8 cellular contexts compared by ENCODE assay signal in the genomic region with DNA sequence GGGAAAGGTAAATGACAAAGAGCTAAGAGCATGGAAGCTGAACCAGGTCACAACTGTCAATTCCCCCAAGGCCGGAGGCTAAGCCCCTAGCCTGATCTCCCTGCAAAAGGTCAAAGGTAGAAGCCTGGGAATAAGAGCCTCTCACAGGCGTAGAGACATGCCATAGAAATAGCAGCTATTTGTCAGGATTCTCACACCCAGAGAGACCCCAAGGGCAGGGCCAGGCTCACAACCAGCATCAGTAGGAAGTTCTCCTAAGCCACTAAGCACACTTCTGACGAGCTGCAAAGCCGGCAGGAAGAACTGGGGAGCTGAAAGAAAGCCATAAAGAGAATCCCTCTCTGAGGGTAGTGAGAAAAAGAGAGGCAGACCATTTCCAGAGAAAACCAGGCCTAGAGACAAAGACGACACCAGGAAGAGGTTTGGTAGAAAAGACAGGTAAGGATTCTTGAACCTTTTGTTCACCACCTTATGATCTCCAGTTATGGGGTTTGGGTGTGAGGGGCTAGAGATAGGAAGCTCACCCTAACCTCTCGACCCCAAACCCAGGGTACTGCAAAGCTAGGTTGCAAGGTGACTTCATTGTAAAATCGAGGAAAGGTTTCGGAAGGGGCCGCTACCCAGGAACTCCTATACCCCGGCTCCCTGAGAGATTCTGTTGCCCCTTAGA. TPM values are rescaled to one million over a fixed set of nuclear protein-coding genes. Genes with fewer than 3 reads are reported as not detected.
A peak's percentile ranks its signal among the peaks of the same experiment; 100 is the strongest.
DNase-seq lines count a peak whose midpoint lies in the region; ATAC-seq and TF ChIP-seq lines count a peak whose summit lies in the region.

No MANE protein-coding gene starts in this region.

- peak; percentile 9 for DNase-seq in activated gamma-delta T cell treated with Interleukin-2 at 50 U/mL for 16 hours
- no peak for DNase-seq in activated gamma-delta T cell (lab: John Stamatoyannopoulos, UW)
- peak; percentile 18 for DNase-seq in iPS-NIHi7 (ENCODE audit: extremely low spot score)
- DNase-seq in stomach = no peak
- DNase-seq in effector CD4-positive, alpha-beta T cell = no peak
- DNase-seq in NCI-H1694 treated with DMSO at 0.1 percent for 48 hours (lab: John Stamatoyannopoulos, UW) = no peak

- intact Hi-C loops in stomach (cut with DNase I; ENCODE audit: low total_unique reads) = loop anchor here (5.0 kb wide), 1 partner anchor 56 kb away; no protein-coding TSS in a partner anchor

- peak overlapping the region; percentile 85 to 98 (median 90) for H3K4me3 ChIP-seq in stomach

- H3K4me3 Mint-ChIP-seq in activated T-helper 17 cell treated with anti-CD3 and anti-CD28 coated beads, Interleukin-2, amount 50 U/mL, for 72 hours = peak overlapping the region; percentile 91

- peaks cover 30 to 37% (median 36%) of the 10 kb centered on the region in 4 donors for H3K36me3 ChIP-seq in stomach

- H3K27me3 ChIP-seq in stomach = no peaks in the 10 kb centered on the region

- peaks cover 67% of the 10 kb centered on the region for H3K36me3 Mint-ChIP-seq in activated T-helper 17 cell treated with anti-CD3 and anti-CD28 coated beads, Interleukin-2, amount 50 U/mL, for 72 hours (ENCODE audit: low read depth)

- H3K27ac Mint-ChIP-seq in activated T-helper 17 cell treated with anti-CD3 and anti-CD28 coated beads, Interleukin-2, amount 50 U/mL, for 72 hours = peak overlapping the region; percentile 91

- no peak for ATAC-seq in activated T-helper 17 cell treated with anti-CD3 and anti-CD28 coated beads, Interleukin-2, amount 50 U/mL, for 72 hours (replicated peaks)
- no peak for ATAC-seq in HG02970 (IDR thresholded peaks at IDR 0.05; ENCODE audit: low FRiP score, unreplicated experiment)

- H3K9me3 Mint-ChIP-seq in activated T-helper 17 cell treated with anti-CD3 and anti-CD28 coated beads, Interleukin-2, amount 50 U/mL, for 72 hours = no peaks in the 10 kb centered on the region

- peaks cover 14 to 34% (median 22%) of the 10 kb centered on the region in 4 donors for H3K4me1 ChIP-seq in stomach

- no peak for TF ChIP-seq EP300 in stomach (IDR thresholded peaks at IDR 0.05)

- TF ChIP-seq CTCF in stomach (IDR thresholded peaks at IDR 0.05) = no peak

- peaks cover 32% of the 10 kb centered on the region for H3K4me1 Mint-ChIP-seq in activated T-helper 17 cell treated with anti-CD3 and anti-CD28 coated beads, Interleukin-2, amount 50 U/mL, for 72 hours

- no peaks in the 10 kb centered on the region for H3K27me3 Mint-ChIP-seq in activated T-helper 17 cell treated with anti-CD3 and anti-CD28 coated beads, Interleukin-2, amount 50 U/mL, for 72 hours

- H3K27ac ChIP-seq in stomach = peak overlapping the region; percentile 93 to 98 (median 95)

- 6 to 10% (median 8%) methylated on average over 10 of the region's 10 CpGs for WGBS in stomach, 5 donors

- H3K9me3 ChIP-seq in stomach = no peaks in the 10 kb centered on the region

- TF ChIP-seq POLR2A in stomach (IDR thresholded peaks at IDR 0.05) = no peak

RNA-seq across cellular contexts. Expression of a gene that starts 1.0 kb away (rescaled TPM):
- 100 to 1,000 TPM; 104 to 114 TPM for total RNA-seq in activated T-helper 17 cell treated with anti-CD3 and anti-CD28 coated beads, Interleukin-2, amount 50 U/mL, for 72 hours
- total RNA-seq in stomach = 100 to 1,000 TPM in 2 of 5 donors, 10 to 100 TPM in 3; 58.0 to 131 (median 72.1) TPM
- 10 to 100 TPM; 12.5 to 25.7 (median 20.1) TPM for polyA plus RNA-seq in stomach

RNA-seq across cellular contexts. Expression of a gene that starts 30.1 kb away (rescaled TPM):
- total RNA-seq in activated T-helper 17 cell treated with anti-CD3 and anti-CD28 coated beads, Interleukin-2, amount 50 U/mL, for 72 hours = 1,000 to 10,000 TPM in 1 of 2 donors, 100 to 1,000 TPM in 1; 974 to 1,528 TPM
- 1,000 to 10,000 TPM; 1,132 to 3,648 (median 2,772) TPM for total RNA-seq in stomach
- polyA plus RNA-seq in stomach = 1,000 to 10,000 TPM; 3,181 to 4,672 (median 3,569) TPM

RNA-seq across cellular contexts. Expression of a gene that starts 33.5 kb away (rescaled TPM):
- 10 to 100 TPM; 31.4 to 33.0 TPM for total RNA-seq in activated T-helper 17 cell treated with anti-CD3 and anti-CD28 coated beads, Interleukin-2, amount 50 U/mL, for 72 hours
- total RNA-seq in stomach = 10 to 100 TPM; 29.4 to 92.4 (median 52.7) TPM
- polyA plus RNA-seq in stomach = 10 to 100 TPM; 10.4 to 20.5 (median 17.4) TPM

RNA-seq across cellular contexts. Expression of a gene that starts 35.9 kb away (rescaled TPM):
- 100 to 1,000 TPM in 1 of 2 donors, 10 to 100 TPM in 1; 96.9 to 114 TPM for total RNA-seq in activated T-helper 17 cell treated with anti-CD3 and anti-CD28 coated beads, Interleukin-2, amount 50 U/mL, for 72 hours
- total RNA-seq in stomach = 10 to 100 TPM in 3 of 5 donors, 1 to 10 TPM in 1, not detected in 1; 4.9 to 24.3 (median 20.6) TPM
- polyA plus RNA-seq in stomach = 10 to 100 TPM; 53.4 to 98.1 (median 60.2) TPM

RNA-seq across cellular contexts. Expression of a gene that starts 35.9 kb away (rescaled TPM):
- 10 to 100 TPM; 61.0 to 96.6 TPM for total RNA-seq in activated T-helper 17 cell treated with anti-CD3 and anti-CD28 coated beads, Interleukin-2, amount 50 U/mL, for 72 hours
- 10 to 100 TPM in 2 of 5 donors, 1 to 10 TPM in 3; 1.2 to 13.9 (median 8.0) TPM for total RNA-seq in stomach
- polyA plus RNA-seq in stomach = 10 to 100 TPM; 22.2 to 36.5 (median 28.0) TPM

Comparison
In these comparisons a context has a peak if more than half of its experiments do, and no peak if none do; other contexts are left out.
1. DNase-seq: peak in activated gamma-delta T cell treated with Interleukin-2 at 50 U/mL for 16 hours (single experiment) and iPS-NIHi7 (single experiment); none in activated gamma-delta T cell (single experiment), stomach (single experiment), effector CD4-positive, alpha-beta T cell (single experiment) and NCI-H1694 treated with DMSO at 0.1 percent for 48 hours (single experiment).